Comparison of ENCODE assay signal across 9 cellular contexts in the genomic region with DNA sequence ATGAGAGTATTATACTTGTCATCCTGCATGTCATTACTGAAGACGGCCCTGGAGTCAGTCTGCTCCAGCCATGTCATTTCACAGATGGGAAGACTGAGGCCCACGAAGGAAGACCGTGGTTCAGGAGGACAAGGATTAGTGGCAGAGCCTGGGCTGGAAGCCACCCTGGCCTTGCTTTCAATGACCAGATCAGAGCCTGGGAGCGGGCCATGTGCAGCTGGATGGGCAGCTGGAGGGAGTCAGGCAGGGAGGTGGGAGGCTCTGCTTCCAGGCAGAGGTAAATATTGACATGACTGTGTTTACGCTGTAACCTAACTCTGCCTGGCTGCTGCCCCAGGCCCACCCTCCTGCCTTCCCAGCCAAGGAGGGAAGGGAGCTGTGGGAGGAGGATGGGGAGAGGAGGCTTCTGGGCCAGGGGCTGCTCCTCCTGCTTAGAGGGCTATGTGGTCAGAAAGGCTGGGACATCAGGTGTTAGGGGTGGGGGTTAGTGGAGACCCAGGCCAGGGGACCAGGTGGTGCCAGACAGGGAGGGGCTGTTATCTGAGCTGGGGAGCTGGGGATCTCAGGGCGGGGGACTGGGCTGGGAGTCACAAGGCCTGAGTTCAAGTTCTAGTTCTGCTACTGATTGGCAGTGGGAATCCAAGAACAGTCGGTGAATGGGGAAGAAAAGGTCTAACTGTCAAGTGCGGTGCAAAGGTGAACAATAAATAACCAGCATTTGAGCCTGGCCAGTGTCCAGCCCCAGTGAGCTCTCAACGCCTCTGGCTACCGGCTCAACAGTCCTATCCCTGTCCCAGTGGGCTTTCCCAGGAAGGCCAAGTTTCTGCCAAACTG. TPM values are rescaled to one million over a fixed set of nuclear protein-coding genes. Genes with fewer than 3 reads are reported as not detected.
DNase-seq lines count a peak whose midpoint lies in the region; ATAC-seq, FAIRE-seq and TF ChIP-seq lines count a peak whose summit lies in the region.
"Had no signal": no experiment of that assay in that cellular context is flagged by ENCODE, and none has a peak within 500 bp of the region (broad histone marks: within the 10 kb centered on the region; RNA-seq: fewer than 3 reads in every experiment).

No MANE protein-coding gene starts in this region.

- H3K27me3 ChIP-seq in PC-9 (ENCODE audit: insufficient read depth, low read depth) (no peaks in the 10 kb centered on the region), smooth muscle cell (ENCODE audit: low read depth) (no peaks in the 10 kb centered on the region)

- H3K36me3 ChIP-seq in PC-9 (ENCODE audit: low read depth): no peaks in the 10 kb centered on the region
- no peaks in the 10 kb centered on the region for H3K36me3 ChIP-seq in smooth muscle cell (ENCODE audit: low read depth)

- peak; percentile 61 for DNase-seq in HuH-7.5 (ENCODE audit: low spot score)
- peak; percentile 36 to 37 for DNase-seq in PC-9
- DNase-seq in fibroblast of villous mesenchyme (ENCODE audit: low read depth): peak; percentile 91
- DNase-seq in smooth muscle cell (lab: John Stamatoyannopoulos, UW; ENCODE audit: unreplicated experiment): no peak
- DNase-seq in 8988T: no peak
- no peak for DNase-seq in frontal cortex (ENCODE audit: low spot score in 2 of 2)

- TF ChIP-seq CTCF in PC-9 (conservative IDR thresholded peaks at IDR 0.05) (no peak), fibroblast of villous mesenchyme (IDR thresholded peaks at IDR 0.05; ENCODE audit: insufficient read depth, low read depth, low read length) (no peak), smooth muscle cell (IDR thresholded peaks at IDR 0.05; ENCODE audit: borderline replicate concordance, insufficient read depth, poor library complexity, severe bottlenecking) (no peak)

- H3K4me1 ChIP-seq in PC-9 (replicated peaks; ENCODE audit: insufficient read depth) (peaks cover 72% of the 10 kb centered on the region), smooth muscle cell (ENCODE audit: low read depth) (peaks cover 25% of the 10 kb centered on the region)

- no peaks in the 10 kb centered on the region for H3K9me3 ChIP-seq in PC-9 (ENCODE audit: insufficient read depth, low read depth)
- H3K9me3 ChIP-seq in smooth muscle cell (replicated peaks; ENCODE audit: low read depth): no peaks in the 10 kb centered on the region

- intact Hi-C loops in PC-9 (cut with micrococcal nuclease; ENCODE audit: unreplicated experiment): no loop called here

- H4K20me1 ChIP-seq in PC-9 (ENCODE audit: insufficient read depth) (no peaks in the 10 kb centered on the region), smooth muscle cell (ENCODE audit: low read depth) (peaks cover 76% of the 10 kb centered on the region)

- no TSS peak for BruUV-seq in PC-9 (replicated peaks; lab: Mats Ljungman, UMichigan)

- H3K9ac ChIP-seq in smooth muscle cell (ENCODE audit: low read depth): no peak overlapping the region

- peak overlapping the region; percentile 63 for H3K27ac ChIP-seq in PC-9
- peak overlapping the region; percentile 73 for H3K27ac ChIP-seq in smooth muscle cell (ENCODE audit: low read depth)
- H3K27ac ChIP-seq: HL-60 had no signal

- ATAC-seq in HG03378 (IDR thresholded peaks at IDR 0.05; ENCODE audit: unreplicated experiment) (no peak), GM21515 (IDR thresholded peaks at IDR 0.05; ENCODE audit: unreplicated experiment) (no peak)

- H3K4me2 ChIP-seq in PC-9: peak overlapping the region; percentile 50
- peak overlapping the region; percentile 63 for H3K4me2 ChIP-seq in smooth muscle cell

- H3F3A ChIP-seq in PC-9 (ENCODE audit: insufficient read depth, low read depth): peaks cover 42% of the 10 kb centered on the region
- peaks cover 14% of the 10 kb centered on the region for H3F3A ChIP-seq in smooth muscle cell (ENCODE audit: low read depth)

- CTCF ChIA-PET in PC-9 (lab: Charles Lee): interaction anchor here (0.5 to 1.4 kb wide), 2 partner anchors 23 to 69 kb away, joined by 4 to 9 read pairs; no protein-coding TSS in a partner anchor

- no peaks in the 10 kb centered on the region for H3K9me2 ChIP-seq in PC-9 (ENCODE audit: insufficient read depth)

- H3K4me3 ChIP-seq in PC-9 (no peak overlapping the region), fibroblast of villous mesenchyme (ENCODE audit: low read depth, low read length) (no peak overlapping the region), smooth muscle cell (no peak overlapping the region)

- 66% methylated on average over 9 of the region's 10 CpGs for WGBS in smooth muscle cell (ENCODE audit: low lambda C conversion rate)

- POLR2A ChIA-PET in PC-9 (lab: Charles Lee; ENCODE audit: unreplicated experiment): no interaction called here

- peaks cover 65% of the 10 kb centered on the region for H3K79me2 ChIP-seq in PC-9 (ENCODE audit: low read depth)
- peaks cover 93% of the 10 kb centered on the region for H3K79me2 ChIP-seq in smooth muscle cell (ENCODE audit: low read depth)

- H2AFZ ChIP-seq in PC-9: no peak overlapping the region
- H2AFZ ChIP-seq in smooth muscle cell (ENCODE audit: low read depth): no peak overlapping the region

- no peak for FAIRE-seq in frontal cortex (lab: Jason Lieb, UNC)

RNA-seq across cellular contexts. Expression of a gene that starts 48.5 kb away (rescaled TPM):
- total RNA-seq in PC-9 (2021) (80.8 and 82.1 TPM in 2 replicates), fibroblast of villous mesenchyme (127 and 141 TPM in 2 replicates), smooth muscle cell (63.8 and 129 TPM in 2 replicates), frontal cortex (8.2 TPM)
- polyA plus RNA-seq in smooth muscle cell: 101 and 108 TPM in 2 replicates

Comparison
In these comparisons a context has a peak if more than half of its experiments do, and no peak if none do; other contexts are left out.
1. DNase-seq: peak in HuH-7.5 (single experiment), PC-9 (2 of 2) and fibroblast of villous mesenchyme (single experiment); none in smooth muscle cell (single experiment), 8988T (single experiment) and frontal cortex (0 of 2).